Comparison of ENCODE assay signal across 1 cellular context in genomic region chr6:15426395-15426794, GRCh38.
TF ChIP-seq lines count a peak whose summit lies in the region.

No MANE protein-coding gene starts in this region.

TF ChIP-seq in WTC11, 78 proteins besides CTCF, POLR2A, EP300 and RAD21 (continued from another document):
- no peak for TF ChIP-seq ARID4B (CRISPR knock-in tag; IDR thresholded peaks at IDR 0.05; ENCODE audit: borderline replicate concordance)
- no peak for TF ChIP-seq ATF1 (CRISPR knock-in tag; IDR thresholded peaks at IDR 0.05)
- TF ChIP-seq ZNF219 (CRISPR knock-in tag; IDR thresholded peaks at IDR 0.05; ENCODE audit: borderline replicate concordance): no peak
- TF ChIP-seq ZMAT4 (CRISPR knock-in tag; IDR thresholded peaks at IDR 0.05): no peak
- TF ChIP-seq PREB (CRISPR knock-in tag; IDR thresholded peaks at IDR 0.05; ENCODE audit: borderline replicate concordance): no peak
- no peak for TF ChIP-seq EMX1 (CRISPR knock-in tag; IDR thresholded peaks at IDR 0.05)
- no peak for TF ChIP-seq PRRX2 (CRISPR knock-in tag; IDR thresholded peaks at IDR 0.05)
- no peak for TF ChIP-seq NR2C2 (CRISPR knock-in tag; IDR thresholded peaks at IDR 0.05)
- no peak for TF ChIP-seq ATF6 (CRISPR knock-in tag; IDR thresholded peaks at IDR 0.05)
- no peak for TF ChIP-seq GABPB1 (CRISPR knock-in tag; IDR thresholded peaks at IDR 0.05)
- no peak for TF ChIP-seq ATF3 (CRISPR knock-in tag; conservative IDR thresholded peaks at IDR 0.05)
- no peak for TF ChIP-seq JAZF1 (CRISPR knock-in tag; IDR thresholded peaks at IDR 0.05)
- no peak for TF ChIP-seq TEAD4 (CRISPR knock-in tag; IDR thresholded peaks at IDR 0.05)
- no peak for TF ChIP-seq ZBTB43 (CRISPR knock-in tag; IDR thresholded peaks at IDR 0.05)
- no peak for TF ChIP-seq ETV6 (CRISPR knock-in tag; IDR thresholded peaks at IDR 0.05)
- no peak for TF ChIP-seq ATF2 (CRISPR knock-in tag; IDR thresholded peaks at IDR 0.05; ENCODE audit: borderline replicate concordance, low read depth)
- no peak for TF ChIP-seq NR3C1 (CRISPR knock-in tag; conservative IDR thresholded peaks at IDR 0.05; ENCODE audit: low read depth)
